Comparison of ENCODE assay signal across 15 cellular contexts in the genomic region with DNA sequence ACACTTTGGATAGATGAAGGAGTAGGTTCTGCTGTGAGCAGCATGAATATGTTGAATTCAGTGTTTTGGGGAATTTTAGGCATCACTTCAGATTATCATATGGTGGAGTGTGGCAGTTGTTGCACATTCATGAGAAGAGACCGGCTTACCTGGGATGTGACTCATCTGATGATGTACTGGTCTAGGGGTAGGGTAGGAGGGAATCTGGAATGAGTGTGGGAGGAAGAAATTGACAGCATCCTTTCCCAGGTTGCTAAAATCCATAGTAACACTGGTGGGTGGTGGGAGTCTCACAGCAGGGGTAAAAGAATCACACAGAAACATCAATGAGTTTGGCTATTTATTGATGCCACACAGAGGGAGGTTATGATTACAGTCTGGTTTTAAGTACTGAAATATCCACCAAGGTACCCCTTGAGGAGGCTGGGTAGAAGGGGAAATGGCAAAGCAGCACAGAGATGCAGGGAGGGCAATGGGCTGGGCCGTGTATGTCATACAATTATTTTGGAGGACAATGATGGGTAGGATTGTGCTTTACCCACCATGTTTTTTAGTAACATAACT.
"Had no signal": no experiment of that assay in that cellular context is flagged by ENCODE, and none has a peak within 500 bp of the region (broad histone marks: within the 10 kb centered on the region; RNA-seq: fewer than 3 reads in every experiment).

No MANE protein-coding gene starts in this region.

- H3K4me3 Mint-ChIP-seq: endodermal cell; naive thymus-derived CD8-positive, alpha-beta T cell; neural crest cell had no signal

- ATAC-seq: gastrocnemius medialis; left lobe of liver; mucosa of descending colon; naive thymus-derived CD8-positive, alpha-beta T cell; right cardiac atrium had no signal

- H3K27ac Mint-ChIP-seq: endodermal cell; naive thymus-derived CD8-positive, alpha-beta T cell had no signal

- H3K4me1 Mint-ChIP-seq: naive thymus-derived CD8-positive, alpha-beta T cell; neural crest cell had no signal

- FAIRE-seq: endothelial cell of umbilical vein, small intestine had no signal

- DNase-seq: effector CD4-positive, alpha-beta T cell; endodermal cell; gastrocnemius medialis; islet precursor cell; mucosa of descending colon; naive thymus-derived CD8-positive, alpha-beta T cell; ovary; right cardiac atrium; small intestine; stimulated activated CD4-positive, alpha-beta T cell treated with anti-CD3 and anti-CD28 coated beads, Interleukin-12 subunit alpha, Interleukin-12 subunit beta, amount 100 ng/mL, for 4 hours; stimulated activated naive CD4-positive, alpha-beta T cell treated with Interleukin-2 at 50 U/mL for 16 hours; trophoblast cell had no signal
